22 cellular contexts compared by ENCODE assay signal in the genomic region with DNA sequence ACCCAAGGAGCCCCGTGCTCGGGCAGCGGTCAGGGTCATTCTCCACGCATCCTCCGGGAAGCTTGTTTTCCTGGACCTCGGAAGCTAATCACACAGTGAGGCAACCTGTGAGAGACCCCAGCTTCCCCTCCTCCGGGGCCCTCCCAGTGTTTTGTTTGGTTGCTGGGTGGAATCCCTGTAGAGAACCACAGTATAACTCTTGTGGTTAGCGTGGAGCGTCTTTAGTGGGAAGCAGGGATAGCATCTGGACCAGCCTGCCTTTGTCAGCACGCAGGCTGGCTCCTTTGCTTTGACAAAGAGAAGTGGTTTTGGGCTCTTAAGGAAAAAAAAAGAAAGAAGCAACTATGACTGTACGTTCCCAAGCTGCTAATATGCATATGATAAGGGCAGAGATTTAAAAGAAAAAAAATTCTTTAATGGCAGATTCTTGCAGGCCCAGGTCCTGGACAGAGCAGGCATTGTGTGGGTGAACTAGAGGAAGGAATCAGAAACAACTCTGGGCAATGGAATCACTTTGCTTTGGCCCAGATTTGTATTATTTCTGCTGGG.
DNase-seq lines count a peak whose midpoint lies in the region; ATAC-seq and TF ChIP-seq lines count a peak whose summit lies in the region.
"Had no signal": no experiment of that assay in that cellular context is flagged by ENCODE, and none has a peak within 500 bp of the region (broad histone marks: within the 10 kb centered on the region; RNA-seq: fewer than 3 reads in every experiment).

No MANE protein-coding gene starts in this region.

- DNase-seq in SK-N-SH (peak; percentile 42), coronary artery (ENCODE audit: low spot score) (no peak), left lobe of liver (ENCODE audit: low spot score) (no peak), tibial artery (no peak), erythroblast (lab: John Stamatoyannopoulos, UW) (no peak), body of pancreas (no peak)
- DNase-seq: activated B cell treated with CpG ODN at 0.5 μM for 24 hours; activated CD4-positive, alpha-beta memory T cell treated with anti-CD3 and anti-CD28 coated beads, Interleukin-2, amount 10 ng/mL, durations not matched to agents 7 days and 5 days; activated T-cell treated with anti-CD3 and anti-CD28 coated beads for 4 hours; COR-L47; H7; hippocampal formation; natural killer cell; NCI-H1105; NCI-H2081; NCI-H446 treated with DMSO at 0.1 percent for 48 hours; ovary; sigmoid colon; thyroid gland had no signal

- H2AFZ ChIP-seq in SK-N-SH (ENCODE audit: low read depth) = no peak overlapping the region

- no peaks in the 10 kb centered on the region for H4K20me1 ChIP-seq in SK-N-SH (ENCODE audit: insufficient read depth)

- TF ChIP-seq CTCF in SK-N-SH (IDR thresholded peaks at IDR 0.05) (no peak), coronary artery (IDR thresholded peaks at IDR 0.05) (no peak), tibial artery (IDR thresholded peaks at IDR 0.05) (no peak), body of pancreas (IDR thresholded peaks at IDR 0.05) (no peak)

- no peaks in the 10 kb centered on the region for H3K9me2 ChIP-seq in SK-N-SH

- no peaks in the 10 kb centered on the region for H3K79me2 ChIP-seq in SK-N-SH (ENCODE audit: insufficient read depth)

- no peaks in the 10 kb centered on the region for H3K27me3 ChIP-seq in SK-N-SH (ENCODE audit: insufficient read depth)
- no peaks in the 10 kb centered on the region for H3K27me3 ChIP-seq in tibial artery
- H3K27me3 ChIP-seq in body of pancreas = no peaks in the 10 kb centered on the region
- H3K27me3 ChIP-seq: ovary, sigmoid colon, thyroid gland had no signal

- H3K36me3 ChIP-seq in SK-N-SH (replicated peaks in 1 of 2; ENCODE audit: control insufficient read depth in 1 of 2, insufficient read depth in 2 of 2, low read length in 1 of 2) = peaks cover 0 to 3% of the 10 kb centered on the region in 2 experiments
- H3K36me3 ChIP-seq in tibial artery = peaks cover 37 to 49% (median 41%) of the 10 kb centered on the region in 3 donors
- H3K36me3 ChIP-seq in body of pancreas (replicated peaks in 1 of 2; ENCODE audit: insufficient read depth in 1 of 2, low read depth in 2 of 2) = no peaks in the 10 kb centered on the region
- H3K36me3 ChIP-seq: ovary had no signal

- H3F3A ChIP-seq in SK-N-SH (replicated peaks; ENCODE audit: insufficient read depth) = no peaks in the 10 kb centered on the region

- intact Hi-C loops in tibial artery (cut with DNase I; ENCODE audit: low total_unique reads) = no loop called here
- intact Hi-C loops in body of pancreas (cut with DNase I) = no loop called here

- H3K4me2 ChIP-seq in SK-N-SH = no peak overlapping the region

- H3K9me3 ChIP-seq in SK-N-SH (no peaks in the 10 kb centered on the region), tibial artery (no peaks in the 10 kb centered on the region), body of pancreas (no peaks in the 10 kb centered on the region)
- H3K9me3 ChIP-seq: ovary, sigmoid colon, thyroid gland had no signal

- H3K4me1 ChIP-seq in SK-N-SH (ENCODE audit: control insufficient read depth in 1 of 2, insufficient read depth in 2 of 2, low read depth in 1 of 2, low read length in 1 of 2) = peaks cover 0 to 30% of the 10 kb centered on the region in 2 experiments; a peak in 2 of 4 replicates
- peaks cover 0 to 12% (median 4%) of the 10 kb centered on the region in 4 donors for H3K4me1 ChIP-seq in tibial artery
- no peaks in the 10 kb centered on the region for H3K4me1 ChIP-seq in body of pancreas

- H3K4me3 ChIP-seq in SK-N-SH (ENCODE audit: low read depth in 2 of 2, low read length in 1 of 2) (no peak overlapping the region), coronary artery (no peak overlapping the region), tibial artery (no peak overlapping the region), body of pancreas (no peak overlapping the region)
- H3K4me3 ChIP-seq: ovary, sigmoid colon, SK-N-MC, thyroid gland had no signal

- POLR2A ChIA-PET in SK-N-SH (lab: Yijun Ruan, JAX) = interaction anchor here (0.6 kb wide), 1 partner anchor 12 kb away, joined by 3 read pairs; no protein-coding TSS in a partner anchor

- no peak for TF ChIP-seq RAD21 in SK-N-SH (IDR thresholded peaks at IDR 0.05; ENCODE audit: low read length)

- peak; percentile 36 for ATAC-seq in left lobe of liver
- no peak for ATAC-seq in GM21447 (IDR thresholded peaks at IDR 0.05; ENCODE audit: unreplicated experiment)
- ATAC-seq in body of pancreas = no peak
- ATAC-seq: natural killer cell, Panc1 had no signal

- H3K9ac ChIP-seq in SK-N-SH = no peak overlapping the region

- TF ChIP-seq POLR2A in erythroblast (IDR thresholded peaks at IDR 0.05; ENCODE audit: low read length) (no peak), body of pancreas (IDR thresholded peaks at IDR 0.05) (no peak)

- CTCF ChIA-PET in SK-N-SH (lab: Yijun Ruan, JAX) = interaction anchor here (0.7 to 1.1 kb wide), 2 partner anchors 15 to 70 kb away, joined by 3 to 4 read pairs; no protein-coding TSS in a partner anchor

- TF ChIP-seq EP300 in SK-N-SH (IDR thresholded peaks at IDR 0.05; ENCODE audit: borderline replicate concordance in 1 of 2, low read depth in 1 of 2, low read length in 1 of 2) = no peak

- WGBS in SK-N-SH (ENCODE audit: low lambda C conversion rate) = 67% methylated on average over 9 of the region's 11 CpGs
- WGBS in body of pancreas, 2 donors = 89 to 91% methylated on average over 9 to 11 of the region's 11 CpGs

- H3K27ac ChIP-seq in SK-N-SH (ENCODE audit: low read depth in 2 of 2, low read length in 1 of 2) (peak overlapping the region in 1 of 2 experiments; percentile 98; a peak in 2 of 4 replicates), coronary artery (peak overlapping the region; percentile 1 to 12), tibial artery (peak overlapping the region; percentile 3 to 16), body of pancreas (no peak overlapping the region)
- H3K27ac ChIP-seq: ovary, sigmoid colon, SK-N-MC had no signal

TF ChIP-seq in SK-N-SH, 30 proteins besides CTCF, POLR2A, EP300 and RAD21:
- TF ChIP-seq NFIC (IDR thresholded peaks at IDR 0.05; ENCODE audit: borderline replicate concordance) (no peak), YY1 (IDR thresholded peaks at IDR 0.05; ENCODE audit: low read depth) (no peak)

Comparison
In these comparisons a context has a peak if more than half of its experiments do, and no peak if none do; other contexts are left out.
1. H3K27ac ChIP-seq: peak in coronary artery (2 of 2) and tibial artery (2 of 2); none in body of pancreas (0 of 4).